In genomic region chr3:93973160-93974126, GRCh38 we compare ENCODE assay signal across 1 cellular context.
TF ChIP-seq lines count a peak whose summit lies in the region.

Gene PROS1 (minus strand): TSS chr3:93973896. CDS start chr3:93973749, 147 bp downstream.

TF ChIP-seq in K562, 482 proteins besides CTCF, POLR2A, EP300 and RAD21 (continued from another document and continues in another):
- TF ChIP-seq, protein P1, sequence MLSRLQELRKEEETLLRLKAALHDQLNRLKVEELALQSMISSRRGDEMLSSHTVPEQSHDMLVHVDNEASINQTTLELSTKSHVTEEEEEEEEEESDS (CRISPR knock-in tag; IDR thresholded peaks at IDR 0.05), result no peak
- TF ChIP-seq RBFOX2 (IDR thresholded peaks at IDR 0.05; ENCODE audit: low read depth, low read length) (peak; percentile 95), PHF20 (IDR thresholded peaks at IDR 0.05; ENCODE audit: partially characterized antibody) (no peak), HNRNPLL (IDR thresholded peaks at IDR 0.05; ENCODE audit: low read depth, low read length, poor library complexity, severe bottlenecking) (peak; percentile 84), CCNT2 (IDR thresholded peaks at IDR 0.05; ENCODE audit: borderline replicate concordance, extremely low read depth, insufficient read length, low read depth, low read length) (peak; percentile 96), ZNF778 (CRISPR knock-in tag; IDR thresholded peaks at IDR 0.05) (no peak), SMARCE1 (IDR thresholded peaks at IDR 0.05) (0 out of 2 replicates have a peak, but pooled peaks have one; percentile 13), CUX1 (CRISPR knock-in tag; IDR thresholded peaks at IDR 0.05) (no peak), CBFA2T3 (IDR thresholded peaks at IDR 0.05) (peak; percentile 26; the same call in 1 of the 2 replicates), ZC3H4 (CRISPR knock-in tag; IDR thresholded peaks at IDR 0.05; ENCODE audit: borderline replicate concordance) (0 out of 2 replicates have a peak, but pooled peaks have one; percentile 27), ZNF41 (CRISPR knock-in tag; conservative IDR thresholded peaks at IDR 0.05) (no peak), TRIM28 (IDR thresholded peaks at IDR 0.05) (no peak; the same call in 1 of the 2 replicates), ZNF184 (CRISPR knock-in tag; IDR thresholded peaks at IDR 0.05) (no peak), ZNF695 (CRISPR knock-in tag; IDR thresholded peaks at IDR 0.05) (no peak), PRMT5 (CRISPR knock-in tag; IDR thresholded peaks at IDR 0.05) (no peak), ZNF644 (tag; IDR thresholded peaks at IDR 0.05; ENCODE audit: low read depth) (0 out of 2 replicates have a peak, but pooled peaks have one; percentile 52), TEAD4 (IDR thresholded peaks at IDR 0.05; ENCODE audit: low read length) (no peak), TEAD4 (CRISPR knock-in tag; IDR thresholded peaks at IDR 0.05; ENCODE audit: borderline replicate concordance) (no peak), TRIM25 (IDR thresholded peaks at IDR 0.05; ENCODE audit: borderline replicate concordance) (no peak), ILK (tag; IDR thresholded peaks at IDR 0.05; ENCODE audit: borderline replicate concordance, low read depth) (no peak), GATAD2A (IDR thresholded peaks at IDR 0.05) (0 out of 2 replicates have a peak, but pooled peaks have one; percentile 21), NEUROD1 (IDR thresholded peaks at IDR 0.05; ENCODE audit: borderline replicate concordance, low read depth, low read length, partially characterized antibody) (peak; percentile 40), KAT7 (CRISPR knock-in tag; IDR thresholded peaks at IDR 0.05; ENCODE audit: borderline replicate concordance) (no peak), KAT2B (IDR thresholded peaks at IDR 0.05; ENCODE audit: low read depth, low read length) (no peak), TCF3 (CRISPR knock-in tag; IDR thresholded peaks at IDR 0.05) (no peak), ZNF146 (CRISPR knock-in tag; IDR thresholded peaks at IDR 0.05; ENCODE audit: unreplicated experiment) (no peak), FOXM1 (IDR thresholded peaks at IDR 0.05; ENCODE audit: low read depth) (no peak), FOXM1 (CRISPR knock-in tag; IDR thresholded peaks at IDR 0.05; ENCODE audit: low read depth) (no peak), RBM39 (optimal IDR thresholded peaks at IDR 0.05; ENCODE audit: low read depth, low read length) (no peak), STAT6 (CRISPR knock-in tag; IDR thresholded peaks at IDR 0.05) (no peak), FOXA1 (IDR thresholded peaks at IDR 0.05; ENCODE audit: borderline replicate concordance) (no peak), HDAC1 (IDR thresholded peaks at IDR 0.05) (peak in 1 of 2 experiments; percentile 41; a peak in 1 of 4 replicates), CSDE1 (IDR thresholded peaks at IDR 0.05) (no peak), ZFP1 (CRISPR knock-in tag; IDR thresholded peaks at IDR 0.05) (no peak), EP400 (IDR thresholded peaks at IDR 0.05) (peak; percentile 58; the same call in 1 of the 2 replicates), ZNF785 (CRISPR knock-in tag; IDR thresholded peaks at IDR 0.05) (no peak), CHD2 (IDR thresholded peaks at IDR 0.05; ENCODE audit: low read depth, low read length) (peak; percentile 52; the same call in 1 of the 2 replicates), ZFP30 (CRISPR knock-in tag; IDR thresholded peaks at IDR 0.05; ENCODE audit: borderline replicate concordance) (no peak), ZKSCAN1 (IDR thresholded peaks at IDR 0.05; ENCODE audit: low read depth, low read length) (no peak), ATF1 (CRISPR knock-in tag; IDR thresholded peaks at IDR 0.05) (no peak), ATF1 (tag; IDR thresholded peaks at IDR 0.05) (peak; percentile 76), IRF1 (CRISPR knock-in tag; IDR thresholded peaks at IDR 0.05; ENCODE audit: borderline replicate concordance) (no peak), U2AF2 (optimal IDR thresholded peaks at IDR 0.05; ENCODE audit: low read depth, low read length) (no peak), ZMIZ1 (IDR thresholded peaks at IDR 0.05; ENCODE audit: low read depth in 2 of 2, low read length in 2 of 2) (no peak), MED1 (CRISPR knock-in tag; IDR thresholded peaks at IDR 0.05; ENCODE audit: borderline replicate concordance) (no peak), CREB3 (tag; conservative IDR thresholded peaks at IDR 0.05; ENCODE audit: low read depth) (no peak), ZKSCAN3 (CRISPR knock-in tag; IDR thresholded peaks at IDR 0.05) (no peak), MAFF (IDR thresholded peaks at IDR 0.05; ENCODE audit: low read length) (no peak), TCFL5 (CRISPR knock-in tag; conservative IDR thresholded peaks at IDR 0.05) (no peak), CBX2 (IDR thresholded peaks at IDR 0.05; ENCODE audit: insufficient read depth, low read length, poor library complexity, severe bottlenecking) (no peak)
- TF ChIP-seq, protein P2, sequence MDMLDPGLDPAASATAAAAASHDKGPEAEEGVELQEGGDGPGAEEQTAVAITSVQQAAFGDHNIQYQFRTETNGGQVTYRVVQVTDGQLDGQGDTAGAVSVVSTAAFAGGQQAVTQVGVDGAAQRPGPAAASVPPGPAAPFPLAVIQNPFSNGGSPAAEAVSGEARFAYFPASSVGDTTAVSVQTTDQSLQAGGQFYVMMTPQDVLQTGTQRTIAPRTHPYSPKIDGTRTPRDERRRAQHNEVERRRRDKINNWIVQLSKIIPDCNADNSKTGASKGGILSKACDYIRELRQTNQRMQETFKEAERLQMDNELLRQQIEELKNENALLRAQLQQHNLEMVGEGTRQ (CRISPR knock-in tag; IDR thresholded peaks at IDR 0.05), result no peak
- TF ChIP-seq, protein P3, sequence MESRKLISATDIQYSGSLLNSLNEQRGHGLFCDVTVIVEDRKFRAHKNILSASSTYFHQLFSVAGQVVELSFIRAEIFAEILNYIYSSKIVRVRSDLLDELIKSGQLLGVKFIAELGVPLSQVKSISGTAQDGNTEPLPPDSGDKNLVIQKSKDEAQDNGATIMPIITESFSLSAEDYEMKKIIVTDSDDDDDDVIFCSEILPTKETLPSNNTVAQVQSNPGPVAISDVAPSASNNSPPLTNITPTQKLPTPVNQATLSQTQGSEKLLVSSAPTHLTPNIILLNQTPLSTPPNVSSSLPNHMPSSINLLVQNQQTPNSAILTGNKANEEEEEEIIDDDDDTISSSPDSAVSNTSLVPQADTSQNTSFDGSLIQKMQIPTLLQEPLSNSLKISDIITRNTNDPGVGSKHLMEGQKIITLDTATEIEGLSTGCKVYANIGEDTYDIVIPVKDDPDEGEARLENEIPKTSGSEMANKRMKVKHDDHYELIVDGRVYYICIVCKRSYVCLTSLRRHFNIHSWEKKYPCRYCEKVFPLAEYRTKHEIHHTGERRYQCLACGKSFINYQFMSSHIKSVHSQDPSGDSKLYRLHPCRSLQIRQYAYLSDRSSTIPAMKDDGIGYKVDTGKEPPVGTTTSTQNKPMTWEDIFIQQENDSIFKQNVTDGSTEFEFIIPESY (CRISPR knock-in tag; IDR thresholded peaks at IDR 0.05), result 0 out of 2 replicates have a peak, but pooled peaks have one; percentile 33
